Comparison of ENCODE assay signal across 8 cellular contexts in the genomic region with DNA sequence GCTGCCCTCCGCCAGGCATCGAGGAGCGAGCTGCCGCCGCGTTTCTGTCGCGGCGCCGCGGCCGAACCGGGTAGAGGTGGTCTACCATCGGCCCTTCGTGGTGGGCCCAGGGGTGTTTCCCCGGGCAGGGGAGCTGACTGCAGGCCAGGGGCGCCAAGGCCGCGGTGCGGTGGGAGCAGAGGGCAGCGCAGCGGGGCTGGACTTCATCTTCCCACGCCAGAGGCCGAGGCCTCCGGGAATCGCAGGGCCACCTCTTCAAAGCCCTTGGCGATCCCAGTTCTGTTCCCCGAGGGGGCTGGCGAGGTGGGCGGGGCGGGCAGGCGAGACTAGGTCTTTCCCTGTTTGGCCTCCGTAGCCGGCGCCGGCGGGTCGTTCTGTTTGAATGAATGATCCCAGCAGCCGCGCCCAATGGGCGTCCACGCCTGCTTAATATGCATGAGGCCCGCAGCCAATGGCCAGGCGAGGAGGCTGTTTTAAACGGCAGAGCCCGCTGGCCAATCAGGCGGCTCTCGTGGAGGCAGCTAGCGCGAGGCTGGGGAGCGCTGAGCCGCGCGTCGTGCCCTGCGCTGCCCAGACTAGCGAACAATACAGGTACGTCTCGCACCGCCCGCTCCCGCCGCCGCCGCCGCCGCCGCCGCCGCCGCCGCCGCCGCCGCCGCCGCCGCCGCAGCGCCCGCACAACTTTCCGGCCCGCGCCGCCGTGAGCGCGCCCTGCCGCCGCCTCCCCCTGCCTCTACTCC. TPM values are rescaled to one million over a fixed set of nuclear protein-coding genes. Genes with fewer than 3 reads are reported as not detected.
DNase-seq lines count a peak whose midpoint lies in the region; ATAC-seq and TF ChIP-seq lines count a peak whose summit lies in the region.

A gene (plus strand): TSS at position 550 of the 740 bp plus-strand sequence. CDS start 2,265 bp downstream, outside the sequence.

- DNase-seq in DMS 273 treated with DMSO at 0.1 percent for 48 hours (lab: John Stamatoyannopoulos, UW) (peak; percentile 89), HuH-7 (ENCODE audit: low spot score) (peak; percentile 95), OCI-LY7 (ENCODE audit: low spot score) (peak; percentile 92), activated T-cell treated with anti-CD3 and anti-CD28 coated beads for 1 hour (ENCODE audit: low read depth) (peak; percentile 57), erythroblast (lab: John Stamatoyannopoulos, UW) (peak; percentile 91 to 92)
- peak; percentile 85 for DNase-seq in stimulated activated CD8-positive, alpha-beta memory T cell treated with anti-CD3 and anti-CD28 coated beads, Interleukin-4, amount 100 ng/mL, for 48 hours

- intact Hi-C loops in OCI-LY7 (cut with micrococcal nuclease; ENCODE audit: unreplicated experiment) = loop anchor here (1.0 to 5.0 kb wide), 4 partner anchors 84 to 414 kb away; a partner anchor contains a TSS

- H3K4me3 ChIP-seq in OCI-LY7 (ENCODE audit: low read depth, low read length, poor library complexity, severe bottlenecking) (peak within 1 kb of the TSS; percentile 79), mucosa of rectum (ENCODE audit: low read length in 2 of 2) (peak within 1 kb of the TSS; percentile 64)

- CTCF ChIA-PET in OCI-LY7 (lab: Charles Lee; ENCODE audit: unreplicated experiment) = interaction anchor here (1.0 kb wide), 1 partner anchor 212 kb away, joined by 3 read pairs; no protein-coding TSS in a partner anchor

- peak within 1 kb of the TSS; percentile 83 for H2AFZ ChIP-seq in OCI-LY7 (ENCODE audit: low read length)

- H3K9ac ChIP-seq in mucosa of rectum (ENCODE audit: low read depth in 1 of 2, low read length in 2 of 2) = peak within 1 kb of the TSS in 1 of 2 donors; percentile 48

- peak within 1 kb of the TSS; percentile 89 for H3K4me2 ChIP-seq in OCI-LY7 (ENCODE audit: low read length)

- H3K27ac ChIP-seq in OCI-LY7 (ENCODE audit: low read depth, low read length, poor library complexity, severe bottlenecking) (peak within 1 kb of the TSS; percentile 74), mucosa of rectum (ENCODE audit: low read depth in 2 of 2, low read length in 2 of 2) (peak within 1 kb of the TSS; percentile 68 to 72)

- peaks cover 13% of the 10 kb centered on the region for H3K79me2 ChIP-seq in OCI-LY7 (ENCODE audit: insufficient read depth, low read depth, low read length)

- BruUV-seq in OCI-LY7 (replicated peaks; lab: Mats Ljungman, UMichigan) = no TSS peak

- no peak for TF ChIP-seq CTCF in OCI-LY7 (conservative IDR thresholded peaks at IDR 0.05; ENCODE audit: low read length)

- peak; percentile 96 for ATAC-seq in GM21526 (IDR thresholded peaks at IDR 0.05; ENCODE audit: low FRiP score, unreplicated experiment)

- H3K36me3 ChIP-seq in OCI-LY7 (ENCODE audit: insufficient read depth, low read length) = peaks cover 20% of the 10 kb centered on the region
- no peaks in the 10 kb centered on the region for H3K36me3 ChIP-seq in mucosa of rectum (ENCODE audit: control insufficient read depth in 2 of 2, insufficient read depth in 2 of 2, low read length in 2 of 2)

- H3K9me3 ChIP-seq in OCI-LY7 (ENCODE audit: low read length) = no peaks in the 10 kb centered on the region
- no peaks in the 10 kb centered on the region for H3K9me3 ChIP-seq in mucosa of rectum (ENCODE audit: control insufficient read depth in 2 of 2, low read length in 2 of 2)

- H3K9me2 ChIP-seq in OCI-LY7 (ENCODE audit: insufficient read depth, low read length) = no peaks in the 10 kb centered on the region

- POLR2A ChIA-PET in OCI-LY7 (lab: Charles Lee) = interaction anchor here (0.7 kb wide), 1 partner anchor 350 kb away, joined by 3 read pairs; no protein-coding TSS in a partner anchor

- peaks cover 11% of the 10 kb centered on the region; the same call in 1 of the 2 replicates for H4K20me1 ChIP-seq in OCI-LY7 (ENCODE audit: insufficient read depth, low read length)

- peak; percentile 67 for TF ChIP-seq POLR2A in erythroblast (IDR thresholded peaks at IDR 0.05; ENCODE audit: low read length)

- H3K27me3 ChIP-seq in mucosa of rectum (ENCODE audit: control insufficient read depth in 2 of 2, insufficient read depth in 2 of 2, low read length in 2 of 2) = no peaks in the 10 kb centered on the region

- H3K4me1 ChIP-seq in OCI-LY7 (ENCODE audit: insufficient read depth, low read length, poor library complexity, severe bottlenecking) (peaks cover 13% of the 10 kb centered on the region), mucosa of rectum (ENCODE audit: control insufficient read depth in 2 of 2, insufficient read depth in 2 of 2, low read length in 2 of 2) (peaks cover 2 to 3% of the 10 kb centered on the region in 2 donors)

RNA-seq across cellular contexts. Expression of the gene that starts here (rescaled TPM):
- total RNA-seq in OCI-LY7 (2014; rRNA removed; shearing (Covaris generic)) = 28.3 and 53.6 TPM in 2 replicates
- 94.3 and 111 TPM in 2 replicates for total RNA-seq in OCI-LY7 (2022)

Comparison
In these comparisons a context has a peak if more than half of its experiments do, and no peak if none do; other contexts are left out.
1. Peak in every context shown above with its lines: DNase-seq, ATAC-seq, H3K4me3 ChIP-seq and H3K27ac ChIP-seq.